Comparison of ENCODE assay signal across 11 cellular contexts in genomic region chr5:146731909-146732659, GRCh38.
DNase-seq lines count a peak whose midpoint lies in the region; ATAC-seq and TF ChIP-seq lines count a peak whose summit lies in the region.
"Had no signal": no experiment of that assay in that cellular context is flagged by ENCODE, and none has a peak within 500 bp of the region (broad histone marks: within the 10 kb centered on the region; RNA-seq: fewer than 3 reads in every experiment).

No MANE protein-coding gene starts in this region.

- H3K27ac Mint-ChIP-seq in natural killer cell, result no peak overlapping the region
- H3K27ac Mint-ChIP-seq: activated T-cell treated with anti-CD3 and anti-CD28 coated beads, Interleukin-2, amount 50 U/mL, for 72 hours had no signal

- peaks cover 0 to 4% of the 10 kb centered on the region in 2 donors for H3K9me3 Mint-ChIP-seq in natural killer cell

- H3K4me3 ChIP-seq in H7 (ENCODE audit: insufficient read depth, low read depth, low read length), result no peak overlapping the region
- H3K4me3 ChIP-seq in skeletal muscle cell (ENCODE audit: low read depth, low read length), result no peak overlapping the region

- no peak for TF ChIP-seq POLR2A in erythroblast (IDR thresholded peaks at IDR 0.05; ENCODE audit: low read length)

- no peak for ATAC-seq in natural killer cell
- no peak for ATAC-seq in GM21723 (IDR thresholded peaks at IDR 0.05; ENCODE audit: unreplicated experiment)
- ATAC-seq: activated T-cell treated with anti-CD3 and anti-CD28 coated beads, Interleukin-2, amount 50 U/mL, for 72 hours; stimulated activated naive CD8-positive, alpha-beta T cell treated with anti-CD3 and anti-CD28 coated beads, Interleukin-15, Interleukin-2, amounts not matched to agents 100 U/mL and 50 U/mL, for 24 hours had no signal

- intact Hi-C loops in natural killer cell (cut with micrococcal nuclease), result no loop called here

- no peaks in the 10 kb centered on the region for H3K27me3 Mint-ChIP-seq in natural killer cell (ENCODE audit: low read depth in 2 of 2)

- H3K4me3 Mint-ChIP-seq in natural killer cell, result no peak overlapping the region
- H3K4me3 Mint-ChIP-seq: activated T-cell treated with anti-CD3 and anti-CD28 coated beads, Interleukin-2, amount 50 U/mL, for 72 hours had no signal

- H3K36me3 ChIP-seq in H7 (replicated peaks; ENCODE audit: control insufficient read depth, insufficient read depth, low read length), result no peaks in the 10 kb centered on the region

- DNase-seq in H7 (peak; percentile 10), T1000 (lab: John Stamatoyannopoulos, UW) (peak; percentile 21), glomerular endothelial cell (ENCODE audit: extremely low read depth, low read depth, low spot score) (peak; percentile 34), skeletal muscle cell (ENCODE audit: low read depth) (peak; percentile 75), natural killer cell (no peak), NOMO-1 (lab: John Stamatoyannopoulos, UW; ENCODE audit: unreplicated experiment in 2 of 2) (no peak), erythroblast (lab: John Stamatoyannopoulos, UW) (no peak)
- DNase-seq: activated T-cell treated with anti-CD3 and anti-CD28 coated beads, Interleukin-2, amount 50 U/mL, for 72 hours; NCI-H510A treated with DMSO at 0.1 percent for 48 hours; stimulated activated naive CD8-positive, alpha-beta T cell treated with anti-CD3 and anti-CD28 coated beads, Interleukin-15, Interleukin-2, amounts not matched to agents 100 U/mL and 50 U/mL, for 24 hours had no signal

- TF ChIP-seq CTCF in natural killer cell (IDR thresholded peaks at IDR 0.05), result no peak

- H3K27me3 ChIP-seq in H7 (ENCODE audit: control insufficient read depth, insufficient read depth, low read length), result no peaks in the 10 kb centered on the region

- peaks cover 28 to 38% of the 10 kb centered on the region in 2 donors for H3K4me1 Mint-ChIP-seq in natural killer cell

- H3K36me3 Mint-ChIP-seq in natural killer cell, result no peaks in the 10 kb centered on the region

Comparison
In these comparisons a context has a peak if more than half of its experiments do, and no peak if none do; other contexts are left out.
1. DNase-seq: peak in H7 (single experiment), T1000 (single experiment), glomerular endothelial cell (single experiment) and skeletal muscle cell (single experiment); none in natural killer cell (single experiment), NOMO-1 (0 of 2) and erythroblast (0 of 2).